12 cellular contexts compared by ENCODE assay signal in the genomic region with DNA sequence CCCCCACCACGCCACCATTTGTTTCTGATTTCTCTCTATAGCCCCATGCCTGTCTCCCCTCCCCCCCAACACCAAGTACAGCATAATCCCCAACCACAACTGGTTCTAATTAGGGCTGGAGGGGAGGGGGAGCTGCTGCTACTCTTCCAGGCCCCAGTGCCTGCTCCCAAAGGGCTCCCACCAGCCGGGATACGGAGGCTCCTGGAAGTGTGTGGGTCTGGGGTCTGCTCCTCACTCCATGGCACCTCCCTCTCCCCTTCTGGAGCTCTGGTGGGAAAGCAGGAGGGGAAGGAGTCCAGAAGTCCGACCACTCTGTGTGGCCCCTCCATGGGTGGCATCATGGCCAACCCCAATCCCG. TPM values are rescaled to one million over a fixed set of nuclear protein-coding genes. Genes with fewer than 3 reads are reported as not detected.
A peak's percentile ranks its signal among the peaks of the same experiment; 100 is the strongest.
DNase-seq lines count a peak whose midpoint lies in the region; ATAC-seq and TF ChIP-seq lines count a peak whose summit lies in the region.
"Had no signal": no experiment of that assay in that cellular context is flagged by ENCODE, and none has a peak within 500 bp of the region (broad histone marks: within the 10 kb centered on the region; RNA-seq: fewer than 3 reads in every experiment).

No MANE protein-coding gene starts in this region.

- H3K36me3 ChIP-seq in left lung = peaks cover 0 to 54% of the 10 kb centered on the region in 2 donors
- no peaks in the 10 kb centered on the region for H3K36me3 ChIP-seq in testis (ENCODE audit: low read depth, missing control alignments)

- H3K4me3 ChIP-seq in left lung (no peak overlapping the region), testis (no peak overlapping the region)
- H3K4me3 ChIP-seq: GM12878 had no signal

- peak overlapping the region; percentile 19 to 33 for H3K27ac ChIP-seq in left lung
- H3K27ac ChIP-seq in testis = peak overlapping the region; percentile 5 to 25

- H3K4me1 ChIP-seq in left lung (peaks cover 44 to 61% of the 10 kb centered on the region in 2 donors), testis (peaks cover 59% of the 10 kb centered on the region)

- H3K27ac Mint-ChIP-seq in activated CD4-positive, alpha-beta T cell treated with anti-CD3 and anti-CD28 coated beads, Interleukin-2, amount 10 ng/mL, durations not matched to agents 7 days and 5 days = peak overlapping the region; percentile 79
- peak overlapping the region; percentile 70 for H3K27ac Mint-ChIP-seq in activated naive CD8-positive, alpha-beta T cell

- intact Hi-C loops in left lung (cut with DNase I) (no loop called here), testis (cut with DNase I; ENCODE audit: low total_unique reads) (loop anchor here (10.0 kb wide), 1 partner anchor 213 kb away; no protein-coding TSS in a partner anchor)

- H3K9me3 Mint-ChIP-seq in activated CD4-positive, alpha-beta T cell treated with anti-CD3 and anti-CD28 coated beads, Interleukin-2, amount 10 ng/mL, durations not matched to agents 7 days and 5 days = no peaks in the 10 kb centered on the region
- H3K9me3 Mint-ChIP-seq in activated naive CD8-positive, alpha-beta T cell (ENCODE audit: low read depth) = no peaks in the 10 kb centered on the region

- POLR2A ChIA-PET in activated CD4-positive, alpha-beta T cell treated with anti-CD3 and anti-CD28 coated beads, Interleukin-2, amount 10 ng/mL, durations not matched to agents 7 days and 5 days (lab: Charles Lee) = no interaction called here

- H3K9me3 ChIP-seq in left lung = no peaks in the 10 kb centered on the region
- H3K9me3 ChIP-seq in testis = no peaks in the 10 kb centered on the region

- DNase-seq in activated CD4-positive, alpha-beta T cell treated with anti-CD3 and anti-CD28 coated beads, Interleukin-2, amount 10 ng/mL, durations not matched to agents 7 days and 5 days = no peak
- no peak for DNase-seq in activated CD4-positive, alpha-beta T cell treated with anti-CD3 and anti-CD28 coated beads for 1 hour
- DNase-seq in left lung (no peak), testis (no peak), left lobe of liver (ENCODE audit: low spot score) (no peak)
- no peak for DNase-seq in effector CD8-positive, alpha-beta T cell (lab: John Stamatoyannopoulos, UW)

- H3K4me1 Mint-ChIP-seq in activated CD4-positive, alpha-beta T cell treated with anti-CD3 and anti-CD28 coated beads, Interleukin-2, amount 10 ng/mL, durations not matched to agents 7 days and 5 days = peaks cover 50% of the 10 kb centered on the region
- H3K4me1 Mint-ChIP-seq in activated naive CD8-positive, alpha-beta T cell (ENCODE audit: low read depth) = peaks cover 49% of the 10 kb centered on the region

- 54 to 68% methylated on average over 5 of the region's 5 CpGs for WGBS in testis, 2 donors

- ATAC-seq in left lung (no peak), GM18867 (IDR thresholded peaks at IDR 0.05; ENCODE audit: unreplicated experiment) (no peak), left lobe of liver (no peak)

- peaks cover 0 to 11% of the 10 kb centered on the region in 2 donors for H3K27me3 ChIP-seq in left lung
- no peaks in the 10 kb centered on the region for H3K27me3 ChIP-seq in testis

- no peak for TF ChIP-seq CTCF in left lung (IDR thresholded peaks at IDR 0.05)
- no peak for TF ChIP-seq CTCF in testis (IDR thresholded peaks at IDR 0.05)

- CTCF ChIA-PET in activated CD4-positive, alpha-beta T cell treated with anti-CD3 and anti-CD28 coated beads, Interleukin-2, amount 10 ng/mL, durations not matched to agents 7 days and 5 days (lab: Charles Lee) = interaction anchor here (0.5 to 4.3 kb wide), 5 partner anchors 24 to 538 kb away, joined by 3 to 23 read pairs (median 3); a partner anchor contains a TSS

- TF ChIP-seq POLR2A in testis (IDR thresholded peaks at IDR 0.05) = no peak

- peaks cover 46% of the 10 kb centered on the region for H3K36me3 Mint-ChIP-seq in activated CD4-positive, alpha-beta T cell treated with anti-CD3 and anti-CD28 coated beads, Interleukin-2, amount 10 ng/mL, durations not matched to agents 7 days and 5 days (ENCODE audit: low read depth)
- no peaks in the 10 kb centered on the region for H3K36me3 Mint-ChIP-seq in activated naive CD8-positive, alpha-beta T cell

- no peak overlapping the region for H3K4me3 Mint-ChIP-seq in activated CD4-positive, alpha-beta T cell treated with anti-CD3 and anti-CD28 coated beads, Interleukin-2, amount 10 ng/mL, durations not matched to agents 7 days and 5 days
- H3K4me3 Mint-ChIP-seq in activated naive CD8-positive, alpha-beta T cell = peak overlapping the region; percentile 40

- no peaks in the 10 kb centered on the region for H3K27me3 Mint-ChIP-seq in activated CD4-positive, alpha-beta T cell treated with anti-CD3 and anti-CD28 coated beads, Interleukin-2, amount 10 ng/mL, durations not matched to agents 7 days and 5 days
- no peaks in the 10 kb centered on the region for H3K27me3 Mint-ChIP-seq in activated naive CD8-positive, alpha-beta T cell

RNA-seq across cellular contexts. Expression of a gene that starts 18.0 kb away (rescaled TPM):
- 100 to 1,000 TPM; 103 to 109 TPM for total RNA-seq in activated CD4-positive, alpha-beta T cell treated with anti-CD3 and anti-CD28 coated beads, Interleukin-2, amount 10 ng/mL, durations not matched to agents 7 days and 5 days
- 10 to 100 TPM; 79.4 to 88.9 TPM for total RNA-seq in left lung
- total RNA-seq in testis = 10 to 100 TPM; 37.0 to 38.9 TPM
- polyA plus RNA-seq in testis (ENCODE audit: insufficient read depth, low read depth, low replicate concordance) = 30.7 TPM
- total RNA-seq in left lobe of liver = 24.7 TPM

RNA-seq across cellular contexts. Expression of a gene that starts 24.0 kb away (rescaled TPM):
- total RNA-seq in activated CD4-positive, alpha-beta T cell treated with anti-CD3 and anti-CD28 coated beads, Interleukin-2, amount 10 ng/mL, durations not matched to agents 7 days and 5 days = under 1 TPM; 0.50 to 0.52 TPM
- total RNA-seq in left lung = under 1 TPM in 1 of 2 donors, not detected in 1; 0.10 TPM
- under 1 TPM in 1 of 2 donors, not detected in 1; 0.06 TPM for total RNA-seq in testis
- 0.22 TPM for polyA plus RNA-seq in testis (ENCODE audit: insufficient read depth, low read depth, low replicate concordance)
- total RNA-seq in left lobe of liver = 0.08 TPM
- total RNA-seq: H4 had no signal

RNA-seq across cellular contexts. Expression of a gene that starts 48.4 kb away (rescaled TPM):
- under 1 TPM in 1 of 2 experiments, not detected in 1; 0.60 TPM for total RNA-seq in activated CD4-positive, alpha-beta T cell treated with anti-CD3 and anti-CD28 coated beads, Interleukin-2, amount 10 ng/mL, durations not matched to agents 7 days and 5 days
- total RNA-seq in left lung = not detected
- under 1 TPM in 1 of 2 donors, not detected in 1; 0.68 TPM for total RNA-seq in testis
- polyA plus RNA-seq in testis (ENCODE audit: insufficient read depth, low read depth, low replicate concordance) = 0.50 TPM
- total RNA-seq in left lobe of liver = not detected
- total RNA-seq: H4, kidney, NCI-H460 had no signal
